Comparison of ENCODE assay signal across 1 cellular context in genomic region chr7:75881436-75882095, GRCh38.
TF ChIP-seq lines count a peak whose summit lies in the region.

No MANE protein-coding gene starts in this region.

TF ChIP-seq in H1, 55 proteins besides CTCF, POLR2A, EP300 and RAD21:
- 0 out of 2 replicates have a peak, but pooled peaks have one; percentile 16 for TF ChIP-seq ATF2 (IDR thresholded peaks at IDR 0.05; ENCODE audit: low read length)
- TF ChIP-seq HDAC2 (IDR thresholded peaks at IDR 0.05; ENCODE audit: borderline replicate concordance in 1 of 2, low read depth in 2 of 2, low read length in 2 of 2) = peak in 1 of 2 experiments; percentile 37; a peak in 1 of 4 replicates
- TF ChIP-seq NANOG (IDR thresholded peaks at IDR 0.05; ENCODE audit: insufficient read depth, low read depth, low read length, poor library complexity, severe bottlenecking) = peak; percentile 75
- TF ChIP-seq PHF8 (conservative IDR thresholded peaks at IDR 0.05; ENCODE audit: low read depth, low read length) = no peak
